Comparison of ENCODE assay signal across 8 cellular contexts in the genomic region with DNA sequence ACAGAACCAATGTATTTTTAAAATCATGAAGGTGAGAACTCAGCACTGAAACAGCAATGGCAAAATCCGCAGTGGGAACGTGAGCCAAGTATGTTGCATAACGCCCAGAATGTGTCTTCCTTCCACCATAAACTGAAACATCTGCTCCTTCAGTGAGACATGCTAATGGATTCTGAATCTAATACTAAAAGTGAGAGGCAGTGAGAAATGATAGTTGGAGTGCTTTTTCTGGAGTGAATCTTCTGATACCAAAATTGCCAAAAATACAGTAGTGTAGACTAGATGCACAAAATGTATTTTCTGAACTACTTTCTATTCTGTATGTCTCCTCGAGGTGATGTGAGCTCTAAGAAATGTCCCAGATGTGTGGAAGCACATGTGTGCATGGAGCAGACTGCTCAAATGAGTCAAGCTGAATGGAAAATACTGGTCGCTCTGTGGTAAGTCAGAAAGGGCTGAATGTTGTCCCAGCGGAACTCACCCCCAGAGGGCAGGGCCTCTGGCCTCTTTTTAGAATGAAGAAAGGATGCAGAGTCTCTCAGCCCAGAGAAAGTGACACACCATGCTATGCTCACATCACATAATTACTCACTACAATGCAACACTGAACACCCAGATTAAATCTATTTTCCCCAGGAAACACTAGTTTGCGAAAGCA.
DNase-seq lines count a peak whose midpoint lies in the region; ATAC-seq lines count a peak whose summit lies in the region.

No MANE protein-coding gene starts in this region.

- ATAC-seq in GM18502 (IDR thresholded peaks at IDR 0.05; ENCODE audit: poor library complexity, unreplicated experiment): no peak

- DNase-seq in HS-5 (ENCODE audit: low read depth): peak; percentile 91
- peak; percentile 14 for DNase-seq in activated T-helper 9 cell treated with anti-CD3 and anti-CD28 coated beads, Interleukin-2, amount 50 U/mL, for 16 hours (ENCODE audit: low read depth)
- peak; percentile 64 for DNase-seq in inferior parietal cortex (ENCODE audit: extremely low spot score)
- peak; percentile 29 to 34 for DNase-seq in stimulated activated CD8-positive, alpha-beta memory T cell treated with anti-CD3 and anti-CD28 coated beads, Interleukin-2, amount 100 ng/mL, for 48 hours (ENCODE audit: low read depth in 2 of 2)
- no peak for DNase-seq in medulla oblongata (ENCODE audit: extremely low spot score)
- DNase-seq in OCI-M2 (lab: John Stamatoyannopoulos, UW; ENCODE audit: unreplicated experiment): no peak
- no peak for DNase-seq in activated CD4-positive, CD25-positive, alpha-beta regulatory T cell treated with anti-CD3 and anti-CD28 coated beads, Interleukin-2, amount 50 U/mL, for 72 hours

Comparison
In these comparisons a context has a peak if more than half of its experiments do, and no peak if none do; other contexts are left out.
1. DNase-seq: peak in HS-5 (single experiment), activated T-helper 9 cell treated with anti-CD3 and anti-CD28 coated beads, Interleukin-2, amount 50 U/mL, for 16 hours (single experiment), inferior parietal cortex (single experiment) and stimulated activated CD8-positive, alpha-beta memory T cell treated with anti-CD3 and anti-CD28 coated beads, Interleukin-2, amount 100 ng/mL, for 48 hours (2 of 2); none in medulla oblongata (single experiment), OCI-M2 (single experiment) and activated CD4-positive, CD25-positive, alpha-beta regulatory T cell treated with anti-CD3 and anti-CD28 coated beads, Interleukin-2, amount 50 U/mL, for 72 hours (single experiment).